In genomic region chr12:109530301-109530685, GRCh38 we compare ENCODE assay signal across 27 cellular contexts. TPM values are rescaled to one million over a fixed set of nuclear protein-coding genes. Genes with fewer than 3 reads are reported as not detected.
DNase-seq lines count a peak whose midpoint lies in the region; ATAC-seq, FAIRE-seq and TF ChIP-seq lines count a peak whose summit lies in the region.
"Had no signal": no experiment of that assay in that cellular context is flagged by ENCODE, and none has a peak within 500 bp of the region (broad histone marks: within the 10 kb centered on the region; RNA-seq: fewer than 3 reads in every experiment).

No MANE protein-coding gene starts in this region.

- peak overlapping the region; percentile 87 for H3K27ac Mint-ChIP-seq in glutamatergic neuron (ENCODE audit: unreplicated experiment)
- H3K27ac Mint-ChIP-seq: activated naive CD4-positive, alpha-beta T cell treated with anti-CD3 and anti-CD28 coated beads, Interleukin-2, amount 10 ng/mL, durations not matched to agents 7 days and 5 days had no signal

- ATAC-seq in Right ventricle myocardium inferior (no peak), Right ventricle myocardium superior (ENCODE audit: poor library complexity) (no peak), HG03175 (IDR thresholded peaks at IDR 0.05; ENCODE audit: unreplicated experiment) (no peak)
- ATAC-seq: HCT116; left lobe of liver; stimulated activated naive CD8-positive, alpha-beta T cell treated with anti-CD3 and anti-CD28 coated beads, Interleukin-15, Interleukin-2, amounts not matched to agents 100 U/mL and 50 U/mL, for 24 hours had no signal

- H3K36me3 ChIP-seq in mesodermal cell (ENCODE audit: control insufficient read depth, insufficient read depth, low read length): peaks cover 32% of the 10 kb centered on the region

- no peak overlapping the region for H3K4me3 ChIP-seq in mesodermal cell (ENCODE audit: extremely low read depth, insufficient read depth, low read length, poor library complexity, severe bottlenecking)
- H3K4me3 ChIP-seq: upper lobe of left lung had no signal

- 95 to 97% methylated on average over 3 of the region's 5 CpGs for WGBS in mesodermal cell (ENCODE audit: insufficient coverage in 2 of 2), 2 experiments

- H3K27ac ChIP-seq in mesodermal cell (ENCODE audit: low read depth, low read length, severe bottlenecking): peak overlapping the region; percentile 91
- H3K27ac ChIP-seq in substantia nigra (ENCODE audit: low read depth, low read length, poor library complexity, severe bottlenecking): peak overlapping the region; percentile 96
- H3K27ac ChIP-seq: 22Rv1, upper lobe of left lung had no signal

- H3K4me1 Mint-ChIP-seq in glutamatergic neuron (ENCODE audit: low read depth, unreplicated experiment): peaks cover 39% of the 10 kb centered on the region
- H3K4me1 Mint-ChIP-seq: activated naive CD4-positive, alpha-beta T cell treated with anti-CD3 and anti-CD28 coated beads, Interleukin-2, amount 10 ng/mL, durations not matched to agents 7 days and 5 days had no signal

- peaks cover 33% of the 10 kb centered on the region for H3K4me1 ChIP-seq in mesodermal cell (ENCODE audit: control insufficient read depth, insufficient read depth, low read length, poor library complexity, severe bottlenecking)
- H3K4me1 ChIP-seq: upper lobe of left lung had no signal

- no peaks in the 10 kb centered on the region for H3K36me3 Mint-ChIP-seq in glutamatergic neuron (ENCODE audit: unreplicated experiment)

- H3K4me3 Mint-ChIP-seq in glutamatergic neuron (ENCODE audit: unreplicated experiment): peak overlapping the region; percentile 59
- H3K4me3 Mint-ChIP-seq: activated naive CD4-positive, alpha-beta T cell treated with anti-CD3 and anti-CD28 coated beads, Interleukin-2, amount 10 ng/mL, durations not matched to agents 7 days and 5 days had no signal

- FAIRE-seq in urothelium cell line (lab: Jason Lieb, UNC): no peak
- FAIRE-seq: endothelial cell of umbilical vein, GM12891 had no signal

- DNase-seq in Right ventricle myocardium inferior (ENCODE audit: missing footprints) (peak; percentile 13), Right ventricle myocardium superior (no peak), glutamatergic neuron (no peak), substantia nigra (lab: John Stamatoyannopoulos, UW) (no peak), urothelium cell line (ENCODE audit: low spot score) (no peak), occipital lobe (lab: John Stamatoyannopoulos, UW) (no peak)
- DNase-seq: activated CD4-positive, alpha-beta T cell treated with anti-CD3 and anti-CD28 coated beads for 48 hours; activated naive CD4-positive, alpha-beta T cell treated with anti-CD3 and anti-CD28 coated beads, Interleukin-2, amount 10 ng/mL, durations not matched to agents 7 days and 5 days; activated T-cell treated with anti-CD3 and anti-CD28 coated beads, Interleukin-2, amount 50 U/mL, for 48 hours; amniotic stem cell; central memory CD4-positive, alpha-beta T cell; IMR-90; NCI-H1092; NCI-H187; RPMI8226; SK-N-SH; stimulated activated CD4-positive, alpha-beta T cell treated with anti-CD3 and anti-CD28 coated beads, Interleukin-12 subunit alpha, Interleukin-12 subunit beta, amount 100 ng/mL, for 4 hours; stimulated activated CD4-positive, alpha-beta T cell treated with anti-CD3 and anti-CD28 coated beads, Interleukin-4, amount 100 ng/mL, for 24 hours; stimulated activated naive CD8-positive, alpha-beta T cell treated with anti-CD3 and anti-CD28 coated beads, Interleukin-15, Interleukin-2, amounts not matched to agents 100 U/mL and 50 U/mL, for 24 hours; upper lobe of left lung had no signal

- H3K27me3 Mint-ChIP-seq in glutamatergic neuron (ENCODE audit: unreplicated experiment): peaks cover 2% of the 10 kb centered on the region
- H3K27me3 Mint-ChIP-seq: activated naive CD4-positive, alpha-beta T cell treated with anti-CD3 and anti-CD28 coated beads, Interleukin-2, amount 10 ng/mL, durations not matched to agents 7 days and 5 days had no signal

- H3K9me3 Mint-ChIP-seq in glutamatergic neuron (ENCODE audit: unreplicated experiment): peaks cover 2% of the 10 kb centered on the region
- H3K9me3 Mint-ChIP-seq: activated naive CD4-positive, alpha-beta T cell treated with anti-CD3 and anti-CD28 coated beads, Interleukin-2, amount 10 ng/mL, durations not matched to agents 7 days and 5 days had no signal

- TF ChIP-seq CTCF in glutamatergic neuron (IDR thresholded peaks at IDR 0.05; ENCODE audit: partially characterized antibody, unreplicated experiment): no peak

- H3K9me3 ChIP-seq in mesodermal cell (ENCODE audit: control insufficient read depth, low read length): no peaks in the 10 kb centered on the region
- H3K9me3 ChIP-seq: SK-N-SH, upper lobe of left lung had no signal

- intact Hi-C loops in Right ventricle myocardium inferior (cut with DNase I) (no loop called here), Right ventricle myocardium superior (cut with DNase I) (no loop called here)

RNA-seq across cellular contexts. Expression of gene MMAB, which starts 43.0 kb away (rescaled TPM):
- 61.7 TPM for total RNA-seq in Right ventricle myocardium inferior
- total RNA-seq in Right ventricle myocardium superior: 68.1 TPM
- 28.7 TPM for total RNA-seq in glutamatergic neuron (ENCODE audit: unreplicated experiment)
- polyA plus RNA-seq in mesodermal cell (2013, experiment 1 of 2): 52.1 TPM
- 52.6 TPM for polyA plus RNA-seq in mesodermal cell (2013, experiment 2 of 2)
- 10.8 TPM for total RNA-seq in occipital lobe

RNA-seq across cellular contexts. Expression of gene MVK, which starts 43.3 kb away (rescaled TPM):
- total RNA-seq in Right ventricle myocardium inferior (11.8 TPM), Right ventricle myocardium superior (9.4 TPM), glutamatergic neuron (ENCODE audit: unreplicated experiment) (53.6 TPM), occipital lobe (18.6 TPM)
- polyA plus RNA-seq in mesodermal cell (2013, experiment 1 of 2): 47.0 TPM
- polyA plus RNA-seq in mesodermal cell (2013, experiment 2 of 2): 39.4 TPM

RNA-seq across cellular contexts. Expression of gene UBE3B, which starts 52.9 kb away (rescaled TPM):
- total RNA-seq in Right ventricle myocardium inferior (56.1 TPM), Right ventricle myocardium superior (50.9 TPM), glutamatergic neuron (ENCODE audit: unreplicated experiment) (44.2 TPM), occipital lobe (24.3 TPM)
- polyA plus RNA-seq in mesodermal cell (2013, experiment 1 of 2): 30.0 TPM
- 24.4 TPM for polyA plus RNA-seq in mesodermal cell (2013, experiment 2 of 2)

RNA-seq across cellular contexts. Expression of gene KCTD10, which starts 53.2 kb away (rescaled TPM):
- total RNA-seq in Right ventricle myocardium inferior (32.2 TPM), Right ventricle myocardium superior (27.1 TPM), glutamatergic neuron (ENCODE audit: unreplicated experiment) (95.2 TPM), occipital lobe (55.2 TPM)
- polyA plus RNA-seq in mesodermal cell (2013, experiment 1 of 2): 94.1 TPM
- polyA plus RNA-seq in mesodermal cell (2013, experiment 2 of 2): 84.8 TPM
